8 cellular contexts compared by ENCODE assay signal in the genomic region with DNA sequence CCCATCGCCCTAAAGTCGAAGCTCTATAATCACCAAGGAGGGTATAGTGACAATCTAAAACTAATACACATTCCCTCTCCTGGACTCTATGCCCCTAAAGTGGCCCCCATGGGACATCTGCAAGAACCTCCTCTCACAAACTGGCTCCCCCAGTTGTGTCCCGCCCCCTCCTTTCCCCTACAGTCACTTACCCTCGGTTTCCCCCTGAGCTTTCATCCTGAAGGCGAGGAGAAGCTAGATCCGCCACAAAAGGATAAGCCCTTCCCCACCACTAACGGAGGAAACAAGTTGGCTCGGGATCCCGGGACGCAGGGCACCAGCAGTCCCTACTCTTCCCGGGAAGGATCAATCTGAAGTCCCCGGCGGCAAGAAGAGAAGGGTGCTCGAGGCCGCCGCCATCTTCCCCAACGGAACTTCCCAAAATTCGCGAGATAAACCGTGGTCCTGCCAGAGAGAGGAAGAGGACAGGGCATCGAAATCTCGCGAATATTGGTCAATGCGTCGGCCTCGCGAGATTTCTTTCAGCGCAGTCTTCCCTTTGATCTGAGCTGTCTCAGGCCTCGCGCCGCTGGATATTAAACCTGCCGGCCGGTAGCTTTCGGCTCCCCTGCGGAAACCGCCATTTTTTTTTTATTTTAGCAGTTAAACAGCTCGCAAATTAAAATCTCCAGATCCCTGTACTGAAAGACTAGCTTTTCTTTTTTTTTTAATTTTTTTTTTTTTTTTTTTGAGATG. TPM values are rescaled to one million over a fixed set of nuclear protein-coding genes. Genes with fewer than 3 reads are reported as not detected.
DNase-seq lines count a peak whose midpoint lies in the region; ATAC-seq and TF ChIP-seq lines count a peak whose summit lies in the region.

A gene with protein sequence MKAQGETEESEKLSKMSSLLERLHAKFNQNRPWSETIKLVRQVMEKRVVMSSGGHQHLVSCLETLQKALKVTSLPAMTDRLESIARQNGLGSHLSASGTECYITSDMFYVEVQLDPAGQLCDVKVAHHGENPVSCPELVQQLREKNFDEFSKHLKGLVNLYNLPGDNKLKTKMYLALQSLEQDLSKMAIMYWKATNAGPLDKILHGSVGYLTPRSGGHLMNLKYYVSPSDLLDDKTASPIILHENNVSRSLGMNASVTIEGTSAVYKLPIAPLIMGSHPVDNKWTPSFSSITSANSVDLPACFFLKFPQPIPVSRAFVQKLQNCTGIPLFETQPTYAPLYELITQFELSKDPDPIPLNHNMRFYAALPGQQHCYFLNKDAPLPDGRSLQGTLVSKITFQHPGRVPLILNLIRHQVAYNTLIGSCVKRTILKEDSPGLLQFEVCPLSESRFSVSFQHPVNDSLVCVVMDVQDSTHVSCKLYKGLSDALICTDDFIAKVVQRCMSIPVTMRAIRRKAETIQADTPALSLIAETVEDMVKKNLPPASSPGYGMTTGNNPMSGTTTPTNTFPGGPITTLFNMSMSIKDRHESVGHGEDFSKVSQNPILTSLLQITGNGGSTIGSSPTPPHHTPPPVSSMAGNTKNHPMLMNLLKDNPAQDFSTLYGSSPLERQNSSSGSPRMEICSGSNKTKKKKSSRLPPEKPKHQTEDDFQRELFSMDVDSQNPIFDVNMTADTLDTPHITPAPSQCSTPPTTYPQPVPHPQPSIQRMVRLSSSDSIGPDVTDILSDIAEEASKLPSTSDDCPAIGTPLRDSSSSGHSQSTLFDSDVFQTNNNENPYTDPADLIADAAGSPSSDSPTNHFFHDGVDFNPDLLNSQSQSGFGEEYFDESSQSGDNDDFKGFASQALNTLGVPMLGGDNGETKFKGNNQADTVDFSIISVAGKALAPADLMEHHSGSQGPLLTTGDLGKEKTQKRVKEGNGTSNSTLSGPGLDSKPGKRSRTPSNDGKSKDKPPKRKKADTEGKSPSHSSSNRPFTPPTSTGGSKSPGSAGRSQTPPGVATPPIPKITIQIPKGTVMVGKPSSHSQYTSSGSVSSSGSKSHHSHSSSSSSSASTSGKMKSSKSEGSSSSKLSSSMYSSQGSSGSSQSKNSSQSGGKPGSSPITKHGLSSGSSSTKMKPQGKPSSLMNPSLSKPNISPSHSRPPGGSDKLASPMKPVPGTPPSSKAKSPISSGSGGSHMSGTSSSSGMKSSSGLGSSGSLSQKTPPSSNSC (N-terminal part only) (minus strand): TSS at position 417 of the 735 bp plus-strand sequence. CDS start 201 bp downstream, at position 216.

- peaks cover 31% of the 10 kb centered on the region for H3K4me1 Mint-ChIP-seq in activated naive CD4-positive, alpha-beta T cell treated with anti-CD3 and anti-CD28 coated beads, Interleukin-2, amount 50 U/mL, for 24 hours

- H3K27me3 Mint-ChIP-seq in activated naive CD4-positive, alpha-beta T cell treated with anti-CD3 and anti-CD28 coated beads, Interleukin-2, amount 50 U/mL, for 24 hours = no peaks in the 10 kb centered on the region

- peaks cover 5% of the 10 kb centered on the region for H3K36me3 Mint-ChIP-seq in activated naive CD4-positive, alpha-beta T cell treated with anti-CD3 and anti-CD28 coated beads, Interleukin-2, amount 50 U/mL, for 24 hours

- H3K27ac ChIP-seq in temporal lobe (ENCODE audit: low read depth, low read length) = peak within 1 kb of the TSS; percentile 88

- DNase-seq in GM04504 (ENCODE audit: low read depth) (peak; percentile 97), NCI-H1092 (lab: John Stamatoyannopoulos, UW) (peak; percentile 99), globus pallidus (ENCODE audit: low spot score) (peak; percentile 89), occipital lobe (lab: John Stamatoyannopoulos, UW) (peak; percentile 87)

- ATAC-seq in HG02588 (IDR thresholded peaks at IDR 0.05; ENCODE audit: unreplicated experiment) (peak; percentile 88), SK-N-SH treated with all-trans-retinoic acid at 6 μM for 48 hours (peak; percentile 99)

- H3K4me3 Mint-ChIP-seq in activated naive CD4-positive, alpha-beta T cell treated with anti-CD3 and anti-CD28 coated beads, Interleukin-2, amount 50 U/mL, for 24 hours = peak within 1 kb of the TSS; percentile 98

- peak within 1 kb of the TSS; percentile 98 for H3K27ac Mint-ChIP-seq in activated naive CD4-positive, alpha-beta T cell treated with anti-CD3 and anti-CD28 coated beads, Interleukin-2, amount 50 U/mL, for 24 hours

- no peaks in the 10 kb centered on the region for H3K9me3 Mint-ChIP-seq in activated naive CD4-positive, alpha-beta T cell treated with anti-CD3 and anti-CD28 coated beads, Interleukin-2, amount 50 U/mL, for 24 hours

TF ChIP-seq in SK-N-SH treated with all-trans-retinoic acid at 6 μM for 48 hours, 23 proteins besides CTCF, POLR2A, EP300 and RAD21:
- TF ChIP-seq BACH2 (CRISPR knock-in tag; IDR thresholded peaks at IDR 0.05; ENCODE audit: borderline replicate concordance) (no peak), ARNTL (CRISPR knock-in tag; IDR thresholded peaks at IDR 0.05; ENCODE audit: borderline replicate concordance, low read depth) (no peak), ZNF70 (CRISPR knock-in tag; IDR thresholded peaks at IDR 0.05) (no peak), OSR1 (CRISPR knock-in tag; IDR thresholded peaks at IDR 0.05) (no peak), TOX (CRISPR knock-in tag; IDR thresholded peaks at IDR 0.05; ENCODE audit: borderline replicate concordance) (no peak), PPARA (CRISPR knock-in tag; IDR thresholded peaks at IDR 0.05; ENCODE audit: borderline replicate concordance) (no peak), GLIS3 (CRISPR knock-in tag; IDR thresholded peaks at IDR 0.05) (no peak)
- TF ChIP-seq, protein P1, sequence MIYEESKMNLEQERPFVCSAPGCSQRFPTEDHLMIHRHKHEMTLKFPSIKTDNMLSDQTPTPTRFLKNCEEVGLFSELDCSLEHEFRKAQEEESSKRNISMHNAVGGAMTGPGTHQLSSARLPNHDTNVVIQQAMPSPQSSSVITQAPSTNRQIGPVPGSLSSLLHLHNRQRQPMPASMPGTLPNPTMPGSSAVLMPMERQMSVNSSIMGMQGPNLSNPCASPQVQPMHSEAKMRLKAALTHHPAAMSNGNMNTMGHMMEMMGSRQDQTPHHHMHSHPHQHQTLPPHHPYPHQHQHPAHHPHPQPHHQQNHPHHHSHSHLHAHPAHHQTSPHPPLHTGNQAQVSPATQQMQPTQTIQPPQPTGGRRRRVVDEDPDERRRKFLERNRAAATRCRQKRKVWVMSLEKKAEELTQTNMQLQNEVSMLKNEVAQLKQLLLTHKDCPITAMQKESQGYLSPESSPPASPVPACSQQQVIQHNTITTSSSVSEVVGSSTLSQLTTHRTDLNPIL (CRISPR knock-in tag; IDR thresholded peaks at IDR 0.05; ENCODE audit: low read depth) = no peak
- TF ChIP-seq, protein P2, sequence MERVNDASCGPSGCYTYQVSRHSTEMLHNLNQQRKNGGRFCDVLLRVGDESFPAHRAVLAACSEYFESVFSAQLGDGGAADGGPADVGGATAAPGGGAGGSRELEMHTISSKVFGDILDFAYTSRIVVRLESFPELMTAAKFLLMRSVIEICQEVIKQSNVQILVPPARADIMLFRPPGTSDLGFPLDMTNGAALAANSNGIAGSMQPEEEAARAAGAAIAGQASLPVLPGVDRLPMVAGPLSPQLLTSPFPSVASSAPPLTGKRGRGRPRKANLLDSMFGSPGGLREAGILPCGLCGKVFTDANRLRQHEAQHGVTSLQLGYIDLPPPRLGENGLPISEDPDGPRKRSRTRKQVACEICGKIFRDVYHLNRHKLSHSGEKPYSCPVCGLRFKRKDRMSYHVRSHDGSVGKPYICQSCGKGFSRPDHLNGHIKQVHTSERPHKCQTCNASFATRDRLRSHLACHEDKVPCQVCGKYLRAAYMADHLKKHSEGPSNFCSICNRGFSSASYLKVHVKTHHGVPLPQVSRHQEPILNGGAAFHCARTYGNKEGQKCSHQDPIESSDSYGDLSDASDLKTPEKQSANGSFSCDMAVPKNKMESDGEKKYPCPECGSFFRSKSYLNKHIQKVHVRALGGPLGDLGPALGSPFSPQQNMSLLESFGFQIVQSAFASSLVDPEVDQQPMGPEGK (CRISPR knock-in tag; IDR thresholded peaks at IDR 0.05; ENCODE audit: borderline replicate concordance) = peak; percentile 74; the same call in 1 of the 2 replicates

RNA-seq across cellular contexts. Expression of the gene that starts here (rescaled TPM):
- total RNA-seq in occipital lobe (30.7 TPM), temporal lobe (31.0 TPM)

Comparison
In these comparisons a context has a peak if more than half of its experiments do, and no peak if none do; other contexts are left out.
1. Peak in every context shown above with its lines: DNase-seq, ATAC-seq and H3K27ac ChIP-seq.